ENCODE assay signal across 29 cellular contexts in the genomic region with DNA sequence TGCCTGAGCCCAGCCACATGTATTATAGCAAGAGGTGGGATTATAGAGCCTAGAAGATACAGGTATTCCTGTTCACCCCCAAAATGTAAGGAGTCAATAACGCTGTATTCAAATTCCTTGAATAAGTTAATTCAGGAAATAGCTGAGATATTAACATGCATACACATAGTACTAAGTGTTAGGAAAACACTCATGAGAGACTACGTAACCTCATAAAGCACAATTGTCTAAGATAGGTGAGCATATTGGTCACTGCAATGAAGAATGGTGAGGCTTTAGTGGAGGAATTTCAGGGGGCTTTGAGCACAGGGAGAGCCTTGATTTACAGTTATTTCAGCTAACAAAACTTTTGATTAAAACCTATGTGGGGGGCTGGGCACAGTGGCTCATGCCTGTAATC.
DNase-seq lines count a peak whose midpoint lies in the region; ATAC-seq and TF ChIP-seq lines count a peak whose summit lies in the region.
"Had no signal": no experiment of that assay in that cellular context is flagged by ENCODE, and none has a peak within 500 bp of the region (broad histone marks: within the 10 kb centered on the region; RNA-seq: fewer than 3 reads in every experiment).

No MANE protein-coding gene starts in this region.

- intact Hi-C loops in activated naive CD4-positive, alpha-beta T cell treated with anti-CD3 and anti-CD28 coated beads for 36 hours (cut with micrococcal nuclease) = loop anchor here (1.0 to 10.0 kb wide), 7 partner anchors 25 to 473 kb away; no protein-coding TSS in a partner anchor
- intact Hi-C loops in IMR-90 (cut with micrococcal nuclease) = no loop called here
- intact Hi-C loops in gastrocnemius medialis (cut with DNase I; ENCODE audit: low total_unique reads) = no loop called here
- intact Hi-C loops in aorta (cut with DNase I) = no loop called here

- H3K9ac ChIP-seq in IMR-90 (ENCODE audit: low read depth, low read length) = no peak overlapping the region
- no peak overlapping the region for H3K9ac ChIP-seq in endodermal cell (ENCODE audit: extremely low read depth, low read length, poor library complexity, severe bottlenecking)
- H3K9ac ChIP-seq: BLaER1 had no signal

- no peaks in the 10 kb centered on the region for H3K27me3 ChIP-seq in IMR-90 (ENCODE audit: control insufficient read depth, insufficient read depth, low read length)
- no peaks in the 10 kb centered on the region for H3K27me3 ChIP-seq in endodermal cell (ENCODE audit: control insufficient read depth, insufficient read depth, low read length, poor library complexity, severe bottlenecking)
- H3K27me3 ChIP-seq in gastrocnemius medialis = no peaks in the 10 kb centered on the region
- no peaks in the 10 kb centered on the region for H3K27me3 ChIP-seq in aorta (ENCODE audit: control insufficient read depth in 1 of 2, insufficient read depth in 2 of 2, low read length in 1 of 2)
- H3K27me3 ChIP-seq: BLaER1, esophagus muscularis mucosa, tibial nerve had no signal

- peak overlapping the region; percentile 53 for H2BK5ac ChIP-seq in IMR-90 (ENCODE audit: low read depth, low read length, poor library complexity, severe bottlenecking)

- BruUV-seq in IMR-90 (replicated peaks; lab: Mats Ljungman, UMichigan) = no TSS peak

- no peak overlapping the region for H2BK20ac ChIP-seq in IMR-90 (ENCODE audit: low read depth, low read length)

- in situ Hi-C loops in IMR-90 (cut with MboI; ENCODE audit: low sequenced_read_pairs) (no loop called here), gastrocnemius medialis (cut with MboI; ENCODE audit: low sequenced_read_pairs in 4 of 4) (loop anchor here in 1 of 4 donors (10.0 kb wide), 1 partner anchor 103 kb away; no protein-coding TSS in a partner anchor)

- peaks cover 13% of the 10 kb centered on the region for H3K36me3 Mint-ChIP-seq in activated naive CD4-positive, alpha-beta T cell treated with anti-CD3 and anti-CD28 coated beads for 36 hours (ENCODE audit: low read depth)
- peaks cover 1% of the 10 kb centered on the region for H3K36me3 Mint-ChIP-seq in endodermal cell (ENCODE audit: low read depth)
- peaks cover 21% of the 10 kb centered on the region for H3K36me3 Mint-ChIP-seq in activated naive CD8-positive, alpha-beta T cell treated with anti-CD3 and anti-CD28 coated beads for 36 hours

- TF ChIP-seq POLR2A in IMR-90 (IDR thresholded peaks at IDR 0.05; ENCODE audit: low read depth, low read length) (no peak), gastrocnemius medialis (IDR thresholded peaks at IDR 0.05) (no peak)

- no peak overlapping the region for H3K4me2 ChIP-seq in IMR-90 (ENCODE audit: low read depth, low read length)
- H3K4me2 ChIP-seq: BLaER1 had no signal

- no peak overlapping the region for H2BK15ac ChIP-seq in IMR-90 (ENCODE audit: low read depth, low read length)

- no peak for DNase-seq in activated naive CD4-positive, alpha-beta T cell treated with anti-CD3 and anti-CD28 coated beads for 36 hours
- DNase-seq in activated naive CD4-positive, alpha-beta T cell treated with anti-CD3 and anti-CD28 coated beads, Interleukin-2, amount 50 U/mL, for 16 hours = no peak
- DNase-seq in IMR-90 = no peak
- no peak for DNase-seq in endodermal cell
- no peak for DNase-seq in gastrocnemius medialis
- no peak for DNase-seq in activated naive CD8-positive, alpha-beta T cell treated with anti-CD3 and anti-CD28 coated beads for 36 hours
- DNase-seq in HK-2 (ENCODE audit: unreplicated experiment) = no peak
- no peak for DNase-seq in aorta
- DNase-seq: activated CD4-positive, alpha-beta T cell treated with anti-CD3 and anti-CD28 coated beads for 1 hour; activated naive CD4-positive, alpha-beta T cell treated with Interleukin-2 at 50 U/mL for 16 hours; DMS79; effector memory CD8-positive, alpha-beta T cell; GDM1; hypothalamus; immature natural killer cell; left ventricle myocardium superior; naive thymus-derived CD8-positive, alpha-beta T cell; NCI-H1417 treated with DMSO at 0.1 percent for 48 hours; NCI-H2081; NCI-H2227 treated with DMSO at 0.1 percent for 48 hours; nucleus accumbens; stimulated activated CD4-positive, alpha-beta T cell treated with anti-CD3 and anti-CD28 coated beads, Interleukin-1b, Interleukin-23, amount 100 ng/mL, for 48 hours had no signal

- H3K79me1 ChIP-seq in IMR-90 (ENCODE audit: low read depth in 1 of 2, low read length in 2 of 2) = peaks cover 13 to 58% of the 10 kb centered on the region in 2 experiments

- no peaks in the 10 kb centered on the region for H3K9me3 ChIP-seq in IMR-90 (ENCODE audit: control insufficient read depth, insufficient read depth, low read length)
- H3K9me3 ChIP-seq in endodermal cell (ENCODE audit: control insufficient read depth, low read length) = no peaks in the 10 kb centered on the region
- H3K9me3 ChIP-seq in gastrocnemius medialis = no peaks in the 10 kb centered on the region
- H3K9me3 ChIP-seq in aorta (ENCODE audit: control insufficient read depth, low read length) = no peaks in the 10 kb centered on the region
- H3K9me3 ChIP-seq: BLaER1, esophagus muscularis mucosa, tibial nerve had no signal

- no peak overlapping the region for H3K14ac ChIP-seq in IMR-90 (replicated peaks; ENCODE audit: low read depth, low read length)

- H3K56ac ChIP-seq in IMR-90 (ENCODE audit: extremely low read depth, insufficient read depth, low read length) = no peak overlapping the region

- peak overlapping the region; percentile 50 for H3K27ac Mint-ChIP-seq in activated naive CD4-positive, alpha-beta T cell treated with anti-CD3 and anti-CD28 coated beads for 36 hours
- H3K27ac Mint-ChIP-seq in endodermal cell = no peak overlapping the region
- H3K27ac Mint-ChIP-seq in activated naive CD8-positive, alpha-beta T cell treated with anti-CD3 and anti-CD28 coated beads for 36 hours = no peak overlapping the region
- H3K27ac Mint-ChIP-seq: effector memory CD8-positive, alpha-beta T cell; immature natural killer cell; mesothelial cell of epicardium; T-helper 1 cell treated with Interleukin-12 subunit alpha and Interleukin-12 subunit beta and Interleukin-4 antibody, amounts not matched to agents 30 μg/mL and 1 μg/mL, for 36 hours had no signal

- no peaks in the 10 kb centered on the region for H3K27me3 Mint-ChIP-seq in activated naive CD4-positive, alpha-beta T cell treated with anti-CD3 and anti-CD28 coated beads for 36 hours (ENCODE audit: low read depth)
- no peaks in the 10 kb centered on the region for H3K27me3 Mint-ChIP-seq in endodermal cell (ENCODE audit: insufficient read depth)
- H3K27me3 Mint-ChIP-seq in activated naive CD8-positive, alpha-beta T cell treated with anti-CD3 and anti-CD28 coated beads for 36 hours = no peaks in the 10 kb centered on the region
- H3K27me3 Mint-ChIP-seq: effector memory CD8-positive, alpha-beta T cell; naive thymus-derived CD8-positive, alpha-beta T cell had no signal

- POLR2A ChIA-PET in IMR-90 (lab: Charles Lee; ENCODE audit: unreplicated experiment) = no interaction called here

- WGBS in IMR-90 (ENCODE audit: extremely low coverage in 2 of 2, insufficient read length in 1 of 2), 2 experiments = no CpG with 5 or more reads among the region's 2 CpGs
- 92 to 100% methylated on average over 1 to 2 of the region's 2 CpGs for WGBS in endodermal cell (ENCODE audit: insufficient coverage in 1 of 2, insufficient read length in 1 of 2), 2 experiments
- 88 to 95% methylated on average over 2 of the region's 2 CpGs for WGBS in aorta, 2 donors

- H3K9me1 ChIP-seq in IMR-90 (ENCODE audit: insufficient read depth, low read length) = peaks cover 9% of the 10 kb centered on the region

- no peak overlapping the region for H3K4ac ChIP-seq in IMR-90 (ENCODE audit: low read depth, low read length)

- TF ChIP-seq RAD21 in IMR-90 (IDR thresholded peaks at IDR 0.05; ENCODE audit: low read length) = no peak

- H3K4me3 ChIP-seq in IMR-90 (ENCODE audit: insufficient read depth, low read depth, low read length) (no peak overlapping the region), endodermal cell (ENCODE audit: low read length) (peak overlapping the region; percentile 11), gastrocnemius medialis (no peak overlapping the region), aorta (ENCODE audit: low read length in 2 of 2) (no peak overlapping the region)
- H3K4me3 ChIP-seq: BLaER1, coronary artery, esophagus muscularis mucosa, skin epidermis, tibial nerve had no signal

- CTCF ChIA-PET in activated naive CD4-positive, alpha-beta T cell treated with anti-CD3 and anti-CD28 coated beads for 36 hours (lab: Charles Lee) = interaction anchor here (4.3 kb wide), 1 partner anchor 102 kb away, joined by 22 read pairs; no protein-coding TSS in a partner anchor
- CTCF ChIA-PET in IMR-90 (lab: Yijun Ruan, JAX) = no interaction called here

- H2AK9ac ChIP-seq in IMR-90 (replicated peaks; ENCODE audit: low read depth, low read length, poor library complexity) = no peak overlapping the region

- H3K4me3 Mint-ChIP-seq in activated naive CD4-positive, alpha-beta T cell treated with anti-CD3 and anti-CD28 coated beads for 36 hours = no peak overlapping the region
- no peak overlapping the region for H3K4me3 Mint-ChIP-seq in endodermal cell
- no peak overlapping the region for H3K4me3 Mint-ChIP-seq in activated naive CD8-positive, alpha-beta T cell treated with anti-CD3 and anti-CD28 coated beads for 36 hours
- H3K4me3 Mint-ChIP-seq: effector memory CD8-positive, alpha-beta T cell; immature natural killer cell; mesothelial cell of epicardium; naive thymus-derived CD8-positive, alpha-beta T cell; T-helper 1 cell treated with Interleukin-12 subunit alpha and Interleukin-12 subunit beta and Interleukin-4 antibody, amounts not matched to agents 30 μg/mL and 1 μg/mL, for 36 hours had no signal

- H2AFZ ChIP-seq in IMR-90 (replicated peaks; ENCODE audit: low read length, poor library complexity) = no peak overlapping the region

- no peak overlapping the region for H3K27ac ChIP-seq in IMR-90 (ENCODE audit: insufficient read depth, low read length)
- H3K27ac ChIP-seq in endodermal cell (ENCODE audit: low read depth, low read length) = no peak overlapping the region
- peak overlapping the region; percentile 42 to 75 (median 56) for H3K27ac ChIP-seq in gastrocnemius medialis
- H3K27ac ChIP-seq in aorta (ENCODE audit: low read depth in 1 of 2, low read length in 2 of 2) = no peak overlapping the region
- H3K27ac ChIP-seq: BLaER1, coronary artery, esophagus muscularis mucosa, skin epidermis, tibial nerve had no signal

- no peak overlapping the region for H4K91ac ChIP-seq in IMR-90 (ENCODE audit: insufficient read depth, low read depth, low read length)

- dilution Hi-C loops in IMR-90 (cut with HindIII; ENCODE audit: low sequenced_read_pairs, unreplicated experiment) = no loop called here

- H3K4me1 Mint-ChIP-seq in activated naive CD4-positive, alpha-beta T cell treated with anti-CD3 and anti-CD28 coated beads for 36 hours (ENCODE audit: low read depth) = peaks cover 56% of the 10 kb centered on the region
- H3K4me1 Mint-ChIP-seq in endodermal cell = peaks cover 28% of the 10 kb centered on the region
- peaks cover 30% of the 10 kb centered on the region for H3K4me1 Mint-ChIP-seq in activated naive CD8-positive, alpha-beta T cell treated with anti-CD3 and anti-CD28 coated beads for 36 hours

- H3K9me3 Mint-ChIP-seq in activated naive CD4-positive, alpha-beta T cell treated with anti-CD3 and anti-CD28 coated beads for 36 hours = no peaks in the 10 kb centered on the region
- no peaks in the 10 kb centered on the region for H3K9me3 Mint-ChIP-seq in endodermal cell
- peaks cover 3% of the 10 kb centered on the region for H3K9me3 Mint-ChIP-seq in activated naive CD8-positive, alpha-beta T cell treated with anti-CD3 and anti-CD28 coated beads for 36 hours
- H3K9me3 Mint-ChIP-seq: effector memory CD8-positive, alpha-beta T cell; immature natural killer cell; T-helper 1 cell treated with Interleukin-12 subunit alpha and Interleukin-12 subunit beta and Interleukin-4 antibody, amounts not matched to agents 30 μg/mL and 1 μg/mL, for 36 hours had no signal

- H2AK5ac ChIP-seq in IMR-90 (ENCODE audit: low read depth, low read length) = no peak overlapping the region

- no peak overlapping the region for H3K23ac ChIP-seq in IMR-90 (ENCODE audit: low read depth, low read length)

- H2BK120ac ChIP-seq in IMR-90 (ENCODE audit: low read depth, low read length) = no peak overlapping the region

- no peak overlapping the region; the same call in 1 of the 2 replicates for H3K18ac ChIP-seq in IMR-90 (ENCODE audit: low read depth, low read length)

- peaks cover 50% of the 10 kb centered on the region; the same call in 1 of the 2 replicates for H4K20me1 ChIP-seq in IMR-90 (ENCODE audit: insufficient read depth, low read length)
- H4K20me1 ChIP-seq: BLaER1 had no signal

- H4K5ac ChIP-seq in IMR-90 (ENCODE audit: low read depth, low read length) = no peak overlapping the region

- H3K36me3 ChIP-seq in IMR-90 (ENCODE audit: control insufficient read depth, insufficient read depth, low read length) (peaks cover 13% of the 10 kb centered on the region), endodermal cell (ENCODE audit: control insufficient read depth, insufficient read depth, low read length) (no peaks in the 10 kb centered on the region), gastrocnemius medialis (peaks cover 0 to 38% of the 10 kb centered on the region in 2 donors), aorta (ENCODE audit: control insufficient read depth in 1 of 2, insufficient read depth in 2 of 2, low read length in 1 of 2) (no peaks in the 10 kb centered on the region)
- H3K36me3 ChIP-seq: BLaER1 had no signal

- H3K4me1 ChIP-seq in IMR-90 (ENCODE audit: control insufficient read depth, insufficient read depth, low read length) (peaks cover 5% of the 10 kb centered on the region), endodermal cell (ENCODE audit: control insufficient read depth, insufficient read depth, low read length) (peaks cover 2% of the 10 kb centered on the region), gastrocnemius medialis (peaks cover 18 to 25% of the 10 kb centered on the region in 2 donors), aorta (ENCODE audit: control insufficient read depth in 1 of 2, insufficient read depth in 2 of 2, low read length in 2 of 2) (no peaks in the 10 kb centered on the region)
- H3K4me1 ChIP-seq: BLaER1, esophagus muscularis mucosa had no signal

- no peak for TF ChIP-seq CTCF in IMR-90 (conservative IDR thresholded peaks at IDR 0.05; ENCODE audit: low read depth, low read length)
- TF ChIP-seq CTCF in endodermal cell (conservative IDR thresholded peaks at IDR 0.05) = no peak
- no peak for TF ChIP-seq CTCF in gastrocnemius medialis (IDR thresholded peaks at IDR 0.05 in 4 of 5, conservative IDR thresholded peaks at IDR 0.05 in 1 of 5)

- ATAC-seq in IMR-90 (ENCODE audit: low read depth) = no peak
- ATAC-seq in gastrocnemius medialis = no peak
- no peak for ATAC-seq in aorta (ENCODE audit: low FRiP score)
- ATAC-seq: effector memory CD8-positive, alpha-beta T cell; naive thymus-derived CD8-positive, alpha-beta T cell had no signal

- no peak overlapping the region for H4K8ac ChIP-seq in IMR-90 (ENCODE audit: low read depth in 2 of 2, low read length in 2 of 2)

Comparison
In these comparisons a context has a peak if more than half of its experiments do, and no peak if none do; other contexts are left out.
1. H3K27ac ChIP-seq: peak in gastrocnemius medialis (4 of 4); none in IMR-90 (single experiment), endodermal cell (single experiment) and aorta (0 of 2).